ENCODE assay signal across 1 cellular context in genomic region chr21:38839370-38839681, GRCh38.
TF ChIP-seq lines count a peak whose summit lies in the region.

No MANE protein-coding gene starts in this region.

TF ChIP-seq in K562, 482 proteins besides CTCF, POLR2A, EP300 and RAD21 (continued from another document):
- TF ChIP-seq, protein P1, sequence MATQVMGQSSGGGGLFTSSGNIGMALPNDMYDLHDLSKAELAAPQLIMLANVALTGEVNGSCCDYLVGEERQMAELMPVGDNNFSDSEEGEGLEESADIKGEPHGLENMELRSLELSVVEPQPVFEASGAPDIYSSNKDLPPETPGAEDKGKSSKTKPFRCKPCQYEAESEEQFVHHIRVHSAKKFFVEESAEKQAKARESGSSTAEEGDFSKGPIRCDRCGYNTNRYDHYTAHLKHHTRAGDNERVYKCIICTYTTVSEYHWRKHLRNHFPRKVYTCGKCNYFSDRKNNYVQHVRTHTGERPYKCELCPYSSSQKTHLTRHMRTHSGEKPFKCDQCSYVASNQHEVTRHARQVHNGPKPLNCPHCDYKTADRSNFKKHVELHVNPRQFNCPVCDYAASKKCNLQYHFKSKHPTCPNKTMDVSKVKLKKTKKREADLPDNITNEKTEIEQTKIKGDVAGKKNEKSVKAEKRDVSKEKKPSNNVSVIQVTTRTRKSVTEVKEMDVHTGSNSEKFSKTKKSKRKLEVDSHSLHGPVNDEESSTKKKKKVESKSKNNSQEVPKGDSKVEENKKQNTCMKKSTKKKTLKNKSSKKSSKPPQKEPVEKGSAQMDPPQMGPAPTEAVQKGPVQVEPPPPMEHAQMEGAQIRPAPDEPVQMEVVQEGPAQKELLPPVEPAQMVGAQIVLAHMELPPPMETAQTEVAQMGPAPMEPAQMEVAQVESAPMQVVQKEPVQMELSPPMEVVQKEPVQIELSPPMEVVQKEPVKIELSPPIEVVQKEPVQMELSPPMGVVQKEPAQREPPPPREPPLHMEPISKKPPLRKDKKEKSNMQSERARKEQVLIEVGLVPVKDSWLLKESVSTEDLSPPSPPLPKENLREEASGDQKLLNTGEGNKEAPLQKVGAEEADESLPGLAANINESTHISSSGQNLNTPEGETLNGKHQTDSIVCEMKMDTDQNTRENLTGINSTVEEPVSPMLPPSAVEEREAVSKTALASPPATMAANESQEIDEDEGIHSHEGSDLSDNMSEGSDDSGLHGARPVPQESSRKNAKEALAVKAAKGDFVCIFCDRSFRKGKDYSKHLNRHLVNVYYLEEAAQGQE (CRISPR knock-in tag; IDR thresholded peaks at IDR 0.05; ENCODE audit: low read depth) = no peak
- TF ChIP-seq NR3C1 (CRISPR knock-in tag; IDR thresholded peaks at IDR 0.05) (no peak), ELF2 (CRISPR knock-in tag; IDR thresholded peaks at IDR 0.05) (0 out of 2 replicates have a peak, but pooled peaks have one; percentile 15), SAP30 (IDR thresholded peaks at IDR 0.05; ENCODE audit: borderline replicate concordance, insufficient read depth, low read depth, low read length, poor library complexity, severe bottlenecking) (no peak), NR4A1 (CRISPR knock-in tag; IDR thresholded peaks at IDR 0.05) (no peak), NR4A1 (tag; IDR thresholded peaks at IDR 0.05) (0 out of 2 replicates have a peak, but pooled peaks have one; percentile 17), HNRNPH1 (optimal IDR thresholded peaks at IDR 0.05; ENCODE audit: low read depth, low read length) (no peak), SAFB (IDR thresholded peaks at IDR 0.05; ENCODE audit: borderline replicate concordance, low read depth, low read length) (no peak), POLR2AphosphoS5 (IDR thresholded peaks at IDR 0.05; ENCODE audit: control insufficient read depth, insufficient read depth, low read depth, low read length) (no peak), TEAD2 (tag; IDR thresholded peaks at IDR 0.05) (no peak), BMI1 (IDR thresholded peaks at IDR 0.05; ENCODE audit: low read length) (no peak), ZNF165 (CRISPR knock-in tag; IDR thresholded peaks at IDR 0.05; ENCODE audit: borderline replicate concordance) (no peak), ZNF395 (CRISPR knock-in tag; IDR thresholded peaks at IDR 0.05) (peak; percentile 83; the same call in 1 of the 2 replicates), ZNF79 (CRISPR knock-in tag; IDR thresholded peaks at IDR 0.05; ENCODE audit: low read depth) (no peak), PCBP2 (IDR thresholded peaks at IDR 0.05; ENCODE audit: low read depth, low read length, poor library complexity, severe bottlenecking) (no peak), ZBTB2 (IDR thresholded peaks at IDR 0.05) (no peak), PRPF4 (IDR thresholded peaks at IDR 0.05; ENCODE audit: insufficient read depth, low read depth, low read length, poor library complexity, severe bottlenecking) (no peak)
- TF ChIP-seq, protein P2, sequence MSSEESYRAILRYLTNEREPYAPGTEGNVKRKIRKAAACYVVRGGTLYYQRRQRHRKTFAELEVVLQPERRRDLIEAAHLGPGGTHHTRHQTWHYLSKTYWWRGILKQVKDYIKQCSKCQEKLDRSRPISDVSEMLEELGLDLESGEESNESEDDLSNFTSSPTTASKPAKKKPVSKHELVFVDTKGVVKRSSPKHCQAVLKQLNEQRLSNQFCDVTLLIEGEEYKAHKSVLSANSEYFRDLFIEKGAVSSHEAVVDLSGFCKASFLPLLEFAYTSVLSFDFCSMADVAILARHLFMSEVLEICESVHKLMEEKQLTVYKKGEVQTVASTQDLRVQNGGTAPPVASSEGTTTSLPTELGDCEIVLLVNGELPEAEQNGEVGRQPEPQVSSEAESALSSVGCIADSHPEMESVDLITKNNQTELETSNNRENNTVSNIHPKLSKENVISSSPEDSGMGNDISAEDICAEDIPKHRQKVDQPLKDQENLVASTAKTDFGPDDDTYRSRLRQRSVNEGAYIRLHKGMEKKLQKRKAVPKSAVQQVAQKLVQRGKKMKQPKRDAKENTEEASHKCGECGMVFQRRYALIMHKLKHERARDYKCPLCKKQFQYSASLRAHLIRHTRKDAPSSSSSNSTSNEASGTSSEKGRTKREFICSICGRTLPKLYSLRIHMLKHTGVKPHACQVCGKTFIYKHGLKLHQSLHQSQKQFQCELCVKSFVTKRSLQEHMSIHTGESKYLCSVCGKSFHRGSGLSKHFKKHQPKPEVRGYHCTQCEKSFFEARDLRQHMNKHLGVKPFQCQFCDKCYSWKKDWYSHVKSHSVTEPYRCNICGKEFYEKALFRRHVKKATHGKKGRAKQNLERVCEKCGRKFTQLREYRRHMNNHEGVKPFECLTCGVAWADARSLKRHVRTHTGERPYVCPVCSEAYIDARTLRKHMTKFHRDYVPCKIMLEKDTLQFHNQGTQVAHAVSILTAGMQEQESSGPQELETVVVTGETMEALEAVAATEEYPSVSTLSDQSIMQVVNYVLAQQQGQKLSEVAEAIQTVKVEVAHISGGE (CRISPR knock-in tag; IDR thresholded peaks at IDR 0.05) = no peak
TF ChIP-seq in K562: peak in this region for 5.
